16 cellular contexts compared by ENCODE assay signal in the genomic region with DNA sequence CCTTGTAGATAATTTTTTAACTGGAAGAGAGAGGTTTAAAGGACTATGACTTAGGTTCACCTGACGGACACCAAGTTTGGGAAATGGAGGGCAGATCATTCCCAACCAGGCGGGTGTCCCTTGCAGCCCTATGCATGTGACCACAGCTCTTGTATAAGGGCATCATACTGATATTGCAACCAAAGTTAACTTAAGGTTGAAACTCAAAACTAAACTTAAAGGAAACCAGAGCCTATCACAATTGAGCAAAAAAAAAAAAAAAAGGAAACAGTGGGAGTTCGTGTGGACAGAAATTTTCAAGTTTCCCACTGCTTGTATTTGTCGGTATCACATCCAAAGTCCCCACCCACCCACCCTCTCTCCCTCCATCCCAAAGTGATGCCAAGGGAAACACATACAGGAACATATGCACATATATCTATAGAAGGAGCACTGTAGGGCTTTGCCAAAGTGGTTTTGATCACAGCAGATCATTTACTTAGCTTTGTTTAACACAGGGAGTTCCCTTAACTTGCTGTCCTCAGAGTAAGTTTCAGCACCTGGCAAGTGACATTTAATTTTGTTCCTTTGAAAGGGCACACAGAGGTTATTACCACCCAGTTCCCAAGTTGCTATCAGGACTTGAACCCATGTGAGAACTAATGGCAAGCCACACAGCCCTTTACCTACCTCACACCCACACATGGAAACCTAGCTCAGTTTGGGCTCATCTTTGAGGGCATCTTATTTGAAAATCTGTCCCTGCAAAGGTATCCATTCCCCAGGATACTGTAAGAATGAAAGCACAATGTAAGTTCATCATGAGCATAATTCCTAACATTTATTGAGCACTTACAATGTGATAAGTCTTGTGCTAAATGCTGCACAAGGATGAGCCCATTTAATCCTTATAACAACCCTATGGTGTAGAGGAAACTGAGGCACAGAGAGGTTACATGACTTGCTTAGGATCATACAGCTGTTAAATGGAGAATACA.
DNase-seq lines count a peak whose midpoint lies in the region; ATAC-seq lines count a peak whose summit lies in the region.
"Had no signal": no experiment of that assay in that cellular context is flagged by ENCODE, and none has a peak within 500 bp of the region (broad histone marks: within the 10 kb centered on the region; RNA-seq: fewer than 3 reads in every experiment).

No MANE protein-coding gene starts in this region.

- no peaks in the 10 kb centered on the region; the same call in 1 of the 2 replicates for H3K36me3 ChIP-seq in H7 (replicated peaks; ENCODE audit: control insufficient read depth, insufficient read depth, low read length)
- H3K36me3 ChIP-seq: heart right ventricle had no signal

- no peak for DNase-seq in H7
- DNase-seq in Kasumi-1 (lab: John Stamatoyannopoulos, UW) = no peak
- no peak for DNase-seq in NCI-H2196 (lab: John Stamatoyannopoulos, UW; ENCODE audit: unreplicated experiment)
- no peak for DNase-seq in KBM-7
- DNase-seq: activated CD8-positive, alpha-beta memory T cell treated with anti-CD3 and anti-CD28 coated beads, Interleukin-2, amount 50 U/mL, for 4 hours; heart right ventricle; islet precursor cell; KG1; NCI-H1105 treated with DMSO at 0.1 percent for 48 hours; stimulated activated CD4-positive, alpha-beta T cell treated with anti-CD3 and anti-CD28 coated beads, Interleukin-15, amount 100 ng/mL, for 24 hours had no signal

- H3K27me3 ChIP-seq in H7 (ENCODE audit: control insufficient read depth, insufficient read depth, low read length) = no peaks in the 10 kb centered on the region
- H3K27me3 ChIP-seq: heart right ventricle had no signal

- H3K4me3 ChIP-seq in H7 (ENCODE audit: insufficient read depth, low read depth, low read length) = no peak overlapping the region
- H3K4me3 ChIP-seq: heart right ventricle had no signal

- ATAC-seq in GM18508 (IDR thresholded peaks at IDR 0.05; ENCODE audit: insufficient read depth, unreplicated experiment) (peak; percentile 67), GM19324 (IDR thresholded peaks at IDR 0.05; ENCODE audit: low FRiP score, unreplicated experiment) (peak; percentile 61), HG02678 (IDR thresholded peaks at IDR 0.05; ENCODE audit: unreplicated experiment) (peak; percentile 69), HG03442 (IDR thresholded peaks at IDR 0.05; ENCODE audit: unreplicated experiment) (peak; percentile 53)
- ATAC-seq: activated CD4-positive, CD25-positive, alpha-beta regulatory T cell treated with anti-CD3 and anti-CD28 coated beads, Interleukin-2, amount 50 U/mL, for 24 hours; heart right ventricle; Right ventricle myocardium inferior had no signal

- in situ Hi-C loops in KBM-7 (cut with MboI; ENCODE audit: low pct_unique_long_range_greater_than_20kb, low sequenced_read_pairs) = no loop called here
